Comparison of ENCODE assay signal across 1 cellular context in genomic region chr7:77913977-77914607, GRCh38.
TF ChIP-seq lines count a peak whose summit lies in the region.

No MANE protein-coding gene starts in this region.

TF ChIP-seq in K562, 482 proteins besides CTCF, POLR2A, EP300 and RAD21 (continued from another document):
- TF ChIP-seq ZNF586 (CRISPR knock-in tag; conservative IDR thresholded peaks at IDR 0.05): no peak
- TF ChIP-seq TRIM24 (IDR thresholded peaks at IDR 0.05): peak in 1 of 2 experiments; percentile 64; a peak in 2 of 4 replicates
- no peak for TF ChIP-seq CBX3 (IDR thresholded peaks at IDR 0.05; ENCODE audit: borderline replicate concordance in 1 of 2, low read length in 2 of 2)
- peak; percentile 85 for TF ChIP-seq ZFP36 (IDR thresholded peaks at IDR 0.05; ENCODE audit: low read depth, low read length, partially characterized antibody)
- TF ChIP-seq ATF3 (IDR thresholded peaks at IDR 0.05): peak; percentile 56; the same call in 1 of the 2 replicates
- TF ChIP-seq ATF3 (CRISPR knock-in tag; conservative IDR thresholded peaks at IDR 0.05): no peak
- no peak for TF ChIP-seq ZNF263 (CRISPR knock-in tag; IDR thresholded peaks at IDR 0.05; ENCODE audit: borderline replicate concordance)
- TF ChIP-seq ZEB2 (IDR thresholded peaks at IDR 0.05): peak; percentile 25; the same call in 1 of the 2 replicates
- TF ChIP-seq ZNF384 (IDR thresholded peaks at IDR 0.05; ENCODE audit: low read depth, low read length): no peak
- no peak for TF ChIP-seq NR3C1 (CRISPR knock-in tag; IDR thresholded peaks at IDR 0.05)
- no peak for TF ChIP-seq ADNP (tag; IDR thresholded peaks at IDR 0.05)
- peak; percentile 70 for TF ChIP-seq JUND (IDR thresholded peaks at IDR 0.05; ENCODE audit: borderline replicate concordance, low read depth, low read length)
- peak; percentile 61; the same call in 1 of the 3 replicates for TF ChIP-seq JUND (tag; IDR thresholded peaks at IDR 0.05; ENCODE audit: borderline replicate concordance, low read depth, low read length)
- TF ChIP-seq ILK (tag; IDR thresholded peaks at IDR 0.05; ENCODE audit: borderline replicate concordance, low read depth): no peak
- 0 out of 2 replicates have a peak, but pooled peaks have one; percentile 21 for TF ChIP-seq MTA2 (IDR thresholded peaks at IDR 0.05; ENCODE audit: low read depth)
- TF ChIP-seq JUN (IDR thresholded peaks at IDR 0.05; ENCODE audit: borderline replicate concordance, low read depth, low read length): peak; percentile 37; the same call in 1 of the 2 replicates
- no peak for TF ChIP-seq JUN (CRISPR knock-in tag; IDR thresholded peaks at IDR 0.05; ENCODE audit: borderline replicate concordance)
- TF ChIP-seq HDAC1 (IDR thresholded peaks at IDR 0.05): peak in 1 of 2 experiments; percentile 59; a peak in 1 of 4 replicates
- peak; percentile 44; the same call in 1 of the 2 replicates for TF ChIP-seq CHAMP1 (IDR thresholded peaks at IDR 0.05)
- peak; percentile 47; the same call in 1 of the 2 replicates for TF ChIP-seq LARP7 (IDR thresholded peaks at IDR 0.05)
- TF ChIP-seq ETV6 (IDR thresholded peaks at IDR 0.05; ENCODE audit: borderline replicate concordance in 1 of 2, low read depth in 2 of 2, low read length in 1 of 2): no peak
- no peak for TF ChIP-seq ETV6 (CRISPR knock-in tag; IDR thresholded peaks at IDR 0.05; ENCODE audit: borderline replicate concordance)
- TF ChIP-seq MEIS2 (IDR thresholded peaks at IDR 0.05; ENCODE audit: partially characterized antibody): peak; percentile 11
- TF ChIP-seq POLR3G (IDR thresholded peaks at IDR 0.05; ENCODE audit: extremely low read depth, insufficient read length, insufficient replicate concordance): no peak
- TF ChIP-seq FOXJ2 (tag; IDR thresholded peaks at IDR 0.05): no peak
- peak; percentile 39; the same call in 1 of the 2 replicates for TF ChIP-seq RNF2 (IDR thresholded peaks at IDR 0.05)
- peak; percentile 36; the same call in 1 of the 2 replicates for TF ChIP-seq GATA2 (CRISPR knock-in tag; IDR thresholded peaks at IDR 0.05)
- TF ChIP-seq CHD1 (IDR thresholded peaks at IDR 0.05; ENCODE audit: low read length): no peak
- peak; percentile 52; the same call in 1 of the 2 replicates for TF ChIP-seq ZBTB2 (IDR thresholded peaks at IDR 0.05)
- TF ChIP-seq TRIM25 (IDR thresholded peaks at IDR 0.05; ENCODE audit: borderline replicate concordance): no peak
- TF ChIP-seq ARID1B (IDR thresholded peaks at IDR 0.05): peak; percentile 77
- TF ChIP-seq HMBOX1 (IDR thresholded peaks at IDR 0.05): peak; percentile 66
- peak; percentile 66 for TF ChIP-seq SMARCC2 (IDR thresholded peaks at IDR 0.05; ENCODE audit: low read depth)
- TF ChIP-seq ZNF589 (CRISPR knock-in tag; IDR thresholded peaks at IDR 0.05; ENCODE audit: low read depth): 0 out of 2 replicates have a peak, but pooled peaks have one; percentile 58
- TF ChIP-seq RCOR1 (IDR thresholded peaks at IDR 0.05; ENCODE audit: borderline replicate concordance in 1 of 2, low read depth in 2 of 2, low read length in 2 of 2): peak in 1 of 2 experiments; percentile 88; a peak in 2 of 4 replicates
- TF ChIP-seq RFX7 (CRISPR knock-in tag; IDR thresholded peaks at IDR 0.05): 0 out of 2 replicates have a peak, but pooled peaks have one; percentile 39
- no peak for TF ChIP-seq THRAP3 (IDR thresholded peaks at IDR 0.05; ENCODE audit: borderline replicate concordance)
- TF ChIP-seq IRF9 (tag; IDR thresholded peaks at IDR 0.05): no peak
- peak; percentile 75; the same call in 1 of the 2 replicates for TF ChIP-seq PHF21A (IDR thresholded peaks at IDR 0.05; ENCODE audit: borderline replicate concordance, low read depth)
- TF ChIP-seq STAT5A (IDR thresholded peaks at IDR 0.05; ENCODE audit: borderline replicate concordance, low read length): peak; percentile 90
- TF ChIP-seq ZNF511 (CRISPR knock-in tag; IDR thresholded peaks at IDR 0.05): no peak
- TF ChIP-seq NBN (IDR thresholded peaks at IDR 0.05; ENCODE audit: low read depth): peak; percentile 90; the same call in 1 of the 2 replicates
- no peak for TF ChIP-seq ZNF41 (CRISPR knock-in tag; conservative IDR thresholded peaks at IDR 0.05)
- TF ChIP-seq SAFB2 (IDR thresholded peaks at IDR 0.05; ENCODE audit: borderline replicate concordance, low read depth, low read length, severe bottlenecking): no peak
- TF ChIP-seq SOX6 (IDR thresholded peaks at IDR 0.05): peak; percentile 79
- peak; percentile 37; the same call in 1 of the 2 replicates for TF ChIP-seq CXXC5 (CRISPR knock-in tag; IDR thresholded peaks at IDR 0.05)
